1 cellular context compared by ENCODE assay signal in the genomic region with DNA sequence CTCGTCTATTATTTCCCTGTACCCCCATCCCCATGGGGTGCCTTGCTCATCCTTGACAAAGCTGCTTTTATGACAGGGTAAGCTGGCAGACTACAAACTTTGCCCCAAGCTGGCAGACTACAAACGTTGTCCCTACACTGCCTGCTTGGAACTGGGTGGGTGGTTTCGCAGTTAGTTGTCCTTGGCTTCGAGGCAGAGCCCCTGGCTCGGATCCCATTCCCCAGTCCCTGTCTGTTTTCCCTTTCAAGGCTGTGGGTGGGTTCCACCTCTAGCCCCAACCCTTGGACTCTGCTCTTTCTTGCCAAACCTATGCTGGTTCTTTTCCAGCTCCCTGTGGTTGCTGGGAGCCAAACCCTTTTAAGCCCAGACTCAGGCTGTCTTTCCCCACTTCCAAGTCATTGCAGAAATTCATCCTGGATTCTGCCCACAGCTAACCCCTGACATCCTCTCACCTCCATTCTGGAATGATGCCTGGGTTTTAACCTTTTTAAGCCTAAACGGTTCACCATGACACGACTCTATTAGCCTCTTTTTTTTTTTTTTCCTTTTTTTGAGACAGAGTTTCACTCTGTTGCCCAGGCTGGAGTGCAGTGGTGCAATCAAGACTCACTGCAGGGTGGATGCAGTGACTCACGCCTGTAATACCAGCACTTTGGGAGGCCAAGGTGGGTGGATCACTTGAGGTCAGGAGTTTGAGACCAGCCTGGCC.
A peak's percentile ranks its signal among the peaks of the same experiment; 100 is the strongest.
TF ChIP-seq lines count a peak whose summit lies in the region.

No MANE protein-coding gene starts in this region.

TF ChIP-seq in liver, 16 proteins besides CTCF, POLR2A, EP300 and RAD21 (continued from another document):
- TF ChIP-seq, protein P1, sequence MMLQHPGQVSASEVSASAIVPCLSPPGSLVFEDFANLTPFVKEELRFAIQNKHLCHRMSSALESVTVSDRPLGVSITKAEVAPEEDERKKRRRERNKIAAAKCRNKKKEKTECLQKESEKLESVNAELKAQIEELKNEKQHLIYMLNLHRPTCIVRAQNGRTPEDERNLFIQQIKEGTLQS (IDR thresholded peaks at IDR 0.05) = no peak
- no peak for TF ChIP-seq FOXA2 (IDR thresholded peaks at IDR 0.05)
- TF ChIP-seq NR2F2 (IDR thresholded peaks at IDR 0.05) = peak; percentile 78
- peak; percentile 95 for TF ChIP-seq HNF4G (IDR thresholded peaks at IDR 0.05)
- TF ChIP-seq JUND (IDR thresholded peaks at IDR 0.05) = peak; percentile 86 to 94
- TF ChIP-seq FOXA1 (IDR thresholded peaks at IDR 0.05) = peak; percentile 48
- peak; percentile 46 to 58 for TF ChIP-seq EGR1 (IDR thresholded peaks at IDR 0.05; ENCODE audit: low read depth in 2 of 2)
- peak; percentile 93 to 96 for TF ChIP-seq RXRA (IDR thresholded peaks at IDR 0.05)
- TF ChIP-seq GABPA (IDR thresholded peaks at IDR 0.05 in 1 of 2, conservative IDR thresholded peaks at IDR 0.05 in 1 of 2) = peak in 1 of 2 donors; percentile 51
- peak; percentile 39 for TF ChIP-seq TAF1 (conservative IDR thresholded peaks at IDR 0.05)
- TF ChIP-seq YY1 (IDR thresholded peaks at IDR 0.05) = peak; percentile 81
- peak; percentile 96 for TF ChIP-seq SP1 (IDR thresholded peaks at IDR 0.05)
- TF ChIP-seq, protein P2, sequence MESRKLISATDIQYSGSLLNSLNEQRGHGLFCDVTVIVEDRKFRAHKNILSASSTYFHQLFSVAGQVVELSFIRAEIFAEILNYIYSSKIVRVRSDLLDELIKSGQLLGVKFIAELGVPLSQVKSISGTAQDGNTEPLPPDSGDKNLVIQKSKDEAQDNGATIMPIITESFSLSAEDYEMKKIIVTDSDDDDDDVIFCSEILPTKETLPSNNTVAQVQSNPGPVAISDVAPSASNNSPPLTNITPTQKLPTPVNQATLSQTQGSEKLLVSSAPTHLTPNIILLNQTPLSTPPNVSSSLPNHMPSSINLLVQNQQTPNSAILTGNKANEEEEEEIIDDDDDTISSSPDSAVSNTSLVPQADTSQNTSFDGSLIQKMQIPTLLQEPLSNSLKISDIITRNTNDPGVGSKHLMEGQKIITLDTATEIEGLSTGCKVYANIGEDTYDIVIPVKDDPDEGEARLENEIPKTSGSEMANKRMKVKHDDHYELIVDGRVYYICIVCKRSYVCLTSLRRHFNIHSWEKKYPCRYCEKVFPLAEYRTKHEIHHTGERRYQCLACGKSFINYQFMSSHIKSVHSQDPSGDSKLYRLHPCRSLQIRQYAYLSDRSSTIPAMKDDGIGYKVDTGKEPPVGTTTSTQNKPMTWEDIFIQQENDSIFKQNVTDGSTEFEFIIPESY (IDR thresholded peaks at IDR 0.05) = peak; percentile 91
TF ChIP-seq in liver: peak in this region for 14.
